ENCODE assay signal across 8 cellular contexts in genomic region chr12:105329926-105330282, GRCh38. TPM values are rescaled to one million over a fixed set of nuclear protein-coding genes. Genes with fewer than 3 reads are reported as not detected.
DNase-seq lines count a peak whose midpoint lies in the region; ATAC-seq and TF ChIP-seq lines count a peak whose summit lies in the region.

No MANE protein-coding gene starts in this region.

- no peaks in the 10 kb centered on the region for H3K9me3 ChIP-seq in iPS-18c (ENCODE audit: control insufficient read depth, insufficient read depth, low read length)
- H3K9me3 ChIP-seq in upper lobe of right lung: no peaks in the 10 kb centered on the region

- no peaks in the 10 kb centered on the region; the same call in 1 of the 2 replicates for H3K36me3 ChIP-seq in GM06990 (ENCODE audit: control insufficient read depth, insufficient read depth, low read length)
- H3K36me3 ChIP-seq in upper lobe of right lung: no peaks in the 10 kb centered on the region

- peak overlapping the region; percentile 84 for H3K4me3 Mint-ChIP-seq in T-helper 1 cell treated with Interleukin-12 subunit alpha and Interleukin-12 subunit beta and Interleukin-4 antibody, amounts not matched to agents 30 μg/mL and 1 μg/mL, for 36 hours

- H3K27me3 ChIP-seq in GM06990 (replicated peaks; ENCODE audit: control insufficient read depth, insufficient read depth, low read length) (no peaks in the 10 kb centered on the region), upper lobe of right lung (no peaks in the 10 kb centered on the region)

- peaks cover 15% of the 10 kb centered on the region for H3K36me3 Mint-ChIP-seq in T-helper 1 cell treated with Interleukin-12 subunit alpha and Interleukin-12 subunit beta and Interleukin-4 antibody, amounts not matched to agents 30 μg/mL and 1 μg/mL, for 36 hours (ENCODE audit: low read depth)

- H3K9me3 Mint-ChIP-seq in T-helper 1 cell treated with Interleukin-12 subunit alpha and Interleukin-12 subunit beta and Interleukin-4 antibody, amounts not matched to agents 30 μg/mL and 1 μg/mL, for 36 hours: no peaks in the 10 kb centered on the region

- peaks cover 67% of the 10 kb centered on the region for H3K4me1 Mint-ChIP-seq in T-helper 1 cell treated with Interleukin-12 subunit alpha and Interleukin-12 subunit beta and Interleukin-4 antibody, amounts not matched to agents 30 μg/mL and 1 μg/mL, for 36 hours (ENCODE audit: low read depth)

- H3K27ac ChIP-seq in upper lobe of right lung: no peak overlapping the region

- no peaks in the 10 kb centered on the region for H3K27me3 Mint-ChIP-seq in T-helper 1 cell treated with Interleukin-12 subunit alpha and Interleukin-12 subunit beta and Interleukin-4 antibody, amounts not matched to agents 30 μg/mL and 1 μg/mL, for 36 hours (ENCODE audit: low read depth)

- intact Hi-C loops in upper lobe of right lung (cut with DNase I): no loop called here
- intact Hi-C loops in posterior cingulate gyrus (cut with DNase I): no loop called here

- no peak for ATAC-seq in upper lobe of right lung

- H3K27ac Mint-ChIP-seq in T-helper 1 cell treated with Interleukin-12 subunit alpha and Interleukin-12 subunit beta and Interleukin-4 antibody, amounts not matched to agents 30 μg/mL and 1 μg/mL, for 36 hours: peak overlapping the region; percentile 94

- peaks cover 4% of the 10 kb centered on the region for H3K4me1 ChIP-seq in upper lobe of right lung

- H3K4me3 ChIP-seq in GM06990 (replicated peaks; ENCODE audit: low read depth, low read length) (peak overlapping the region; percentile 83), HFF-Myc (replicated peaks; ENCODE audit: low read depth, low read length) (peak overlapping the region; percentile 81), iPS-18c (ENCODE audit: insufficient read depth, low read depth, low read length) (peak overlapping the region; percentile 25; the same call in 1 of the 2 replicates), upper lobe of right lung (peak overlapping the region; percentile 69)

- no peak for TF ChIP-seq CTCF in GM06990 (IDR thresholded peaks at IDR 0.05; ENCODE audit: insufficient read depth, low read length, poor library complexity, severe bottlenecking)
- TF ChIP-seq CTCF in HFF-Myc (IDR thresholded peaks at IDR 0.05; ENCODE audit: low read depth, low read length, missing control alignments): no peak
- TF ChIP-seq CTCF in upper lobe of right lung (IDR thresholded peaks at IDR 0.05): no peak

- no peak for DNase-seq in GM06990 (ENCODE audit: extremely low read depth, insufficient read length)
- DNase-seq in HFF-Myc (ENCODE audit: extremely low read depth, low read depth): no peak
- no peak for DNase-seq in upper lobe of right lung
- DNase-seq in NOMO-1 treated with dmso at 0.1 percent for 144 hours (lab: John Stamatoyannopoulos, UW; ENCODE audit: unreplicated experiment): no peak
- DNase-seq in posterior cingulate gyrus: no peak
- DNase-seq in hippocampal formation (lab: John Stamatoyannopoulos, UW): no peak

RNA-seq across cellular contexts. Expression of gene C12orf75, which starts 0.6 kb away (rescaled TPM):
- 5.9 TPM for total RNA-seq in upper lobe of right lung

Comparison
In these comparisons a context has a peak if more than half of its experiments do, and no peak if none do; other contexts are left out.
1. H3K4me3 ChIP-seq: peak in every context shown above with its lines; median percentile 83 in GM06990; 81 in HFF-Myc; 69 in upper lobe of right lung; 25 in iPS-18c.